23 cellular contexts compared by ENCODE assay signal in genomic region chr6:136228811-136229210, GRCh38. TPM values are rescaled to one million over a fixed set of nuclear protein-coding genes. Genes with fewer than 3 reads are reported as not detected.
A peak's percentile ranks its signal among the peaks of the same experiment; 100 is the strongest.
DNase-seq lines count a peak whose midpoint lies in the region; ATAC-seq and TF ChIP-seq lines count a peak whose summit lies in the region.
"Had no signal": no experiment of that assay in that cellular context is flagged by ENCODE, and none has a peak within 500 bp of the region (broad histone marks: within the 10 kb centered on the region; RNA-seq: fewer than 3 reads in every experiment).

No MANE protein-coding gene starts in this region.

- intact Hi-C loops in OCI-LY7 (cut with micrococcal nuclease; ENCODE audit: unreplicated experiment) (loop anchor here (5.0 to 10.0 kb wide), 4 partner anchors 88 to 777 kb away; no protein-coding TSS in a partner anchor), upper lobe of right lung (cut with DNase I) (no loop called here), colonic mucosa (cut with DNase I) (loop anchor here (5.0 to 10.0 kb wide), 3 partner anchors 692 to 774 kb away; no protein-coding TSS in a partner anchor)

- peaks cover 0 to 5% of the 10 kb centered on the region in 2 donors for H3K9me3 Mint-ChIP-seq in stimulated activated naive CD8-positive, alpha-beta T cell treated with anti-CD3 and anti-CD28 coated beads, Interleukin-15, amount 100 ng/mL, for 72 hours
- H3K9me3 Mint-ChIP-seq: activated naive CD4-positive, alpha-beta T cell treated with anti-CD3 and anti-CD28 coated beads, Interleukin-2, amount 50 U/mL, for 24 hours; neural progenitor cell had no signal

- H4K20me1 ChIP-seq in OCI-LY7 (ENCODE audit: insufficient read depth, low read length), result no peaks in the 10 kb centered on the region

- no peak overlapping the region for H3K4me3 Mint-ChIP-seq in stimulated activated naive CD8-positive, alpha-beta T cell treated with anti-CD3 and anti-CD28 coated beads, Interleukin-15, amount 100 ng/mL, for 72 hours
- H3K4me3 Mint-ChIP-seq: activated CD4-positive, alpha-beta memory T cell treated with anti-CD3 and anti-CD28 coated beads, Interleukin-2, amount 10 ng/mL, durations not matched to agents 7 days and 5 days; activated naive CD4-positive, alpha-beta T cell treated with anti-CD3 and anti-CD28 coated beads, Interleukin-2, amount 50 U/mL, for 24 hours; activated T-cell treated with anti-CD3 and anti-CD28 coated beads, Interleukin-2, amount 50 U/mL, for 24 hours; neural progenitor cell had no signal

- no peaks in the 10 kb centered on the region for H3K9me3 ChIP-seq in OCI-LY7 (ENCODE audit: low read length)
- H3K9me3 ChIP-seq in upper lobe of right lung, result no peaks in the 10 kb centered on the region
- H3K9me3 ChIP-seq in colonic mucosa, result no peaks in the 10 kb centered on the region
- H3K9me3 ChIP-seq: esophagus squamous epithelium, psoas muscle, transverse colon had no signal

- H3K4me1 Mint-ChIP-seq in stimulated activated naive CD8-positive, alpha-beta T cell treated with anti-CD3 and anti-CD28 coated beads, Interleukin-15, amount 100 ng/mL, for 72 hours, result peaks cover 14% of the 10 kb centered on the region
- H3K4me1 Mint-ChIP-seq: neural progenitor cell had no signal

- H3K4me1 ChIP-seq in OCI-LY7 (ENCODE audit: insufficient read depth, low read length, poor library complexity, severe bottlenecking) (peaks cover 14% of the 10 kb centered on the region), upper lobe of right lung (peaks cover 5% of the 10 kb centered on the region), colonic mucosa (no peaks in the 10 kb centered on the region)
- H3K4me1 ChIP-seq: neural progenitor cell had no signal

- H3K79me2 ChIP-seq in OCI-LY7 (ENCODE audit: insufficient read depth, low read depth, low read length), result no peaks in the 10 kb centered on the region

- H3K27ac ChIP-seq in OCI-LY7 (ENCODE audit: low read depth, low read length, poor library complexity, severe bottlenecking) (no peak overlapping the region), upper lobe of right lung (no peak overlapping the region), colonic mucosa (no peak overlapping the region)
- H3K27ac ChIP-seq: esophagus squamous epithelium, neural progenitor cell, psoas muscle, transverse colon had no signal

- no peak overlapping the region for H3K27ac Mint-ChIP-seq in stimulated activated naive CD8-positive, alpha-beta T cell treated with anti-CD3 and anti-CD28 coated beads, Interleukin-15, amount 100 ng/mL, for 72 hours
- H3K27ac Mint-ChIP-seq: activated CD4-positive, alpha-beta memory T cell treated with anti-CD3 and anti-CD28 coated beads, Interleukin-2, amount 10 ng/mL, durations not matched to agents 7 days and 5 days; activated naive CD4-positive, alpha-beta T cell treated with anti-CD3 and anti-CD28 coated beads, Interleukin-2, amount 50 U/mL, for 24 hours; activated T-cell treated with anti-CD3 and anti-CD28 coated beads, Interleukin-2, amount 50 U/mL, for 24 hours had no signal

- TF ChIP-seq CTCF in OCI-LY7 (conservative IDR thresholded peaks at IDR 0.05; ENCODE audit: low read length) (no peak), upper lobe of right lung (IDR thresholded peaks at IDR 0.05) (no peak), colonic mucosa (IDR thresholded peaks at IDR 0.05) (no peak)

- ATAC-seq in GM19351 (IDR thresholded peaks at IDR 0.05; ENCODE audit: unreplicated experiment), result peak; percentile 42
- ATAC-seq in HG03442 (IDR thresholded peaks at IDR 0.05; ENCODE audit: unreplicated experiment), result peak; percentile 45
- peak; percentile 54 for ATAC-seq in upper lobe of right lung
- no peak for ATAC-seq in stimulated activated naive CD8-positive, alpha-beta T cell treated with anti-CD3 and anti-CD28 coated beads, Interleukin-15, amount 100 ng/mL, for 72 hours
- ATAC-seq: left lobe of liver; psoas muscle; stimulated activated naive CD8-positive, alpha-beta T cell treated with anti-CD3 and anti-CD28 coated beads, Interleukin-15, Interleukin-2, amounts not matched to agents 100 U/mL and 50 U/mL, for 24 hours had no signal

- H3K4me2 ChIP-seq in OCI-LY7 (ENCODE audit: low read length), result peak overlapping the region; percentile 46
- H3K4me2 ChIP-seq: neural progenitor cell had no signal

- no peaks in the 10 kb centered on the region for H3K27me3 Mint-ChIP-seq in stimulated activated naive CD8-positive, alpha-beta T cell treated with anti-CD3 and anti-CD28 coated beads, Interleukin-15, amount 100 ng/mL, for 72 hours
- H3K27me3 Mint-ChIP-seq: activated CD4-positive, alpha-beta memory T cell treated with anti-CD3 and anti-CD28 coated beads, Interleukin-2, amount 10 ng/mL, durations not matched to agents 7 days and 5 days; activated naive CD4-positive, alpha-beta T cell treated with anti-CD3 and anti-CD28 coated beads, Interleukin-2, amount 50 U/mL, for 24 hours; activated T-cell treated with anti-CD3 and anti-CD28 coated beads, Interleukin-2, amount 50 U/mL, for 24 hours had no signal

- no TSS peak for BruUV-seq in OCI-LY7 (replicated peaks; lab: Mats Ljungman, UMichigan)

- CTCF ChIA-PET in OCI-LY7 (lab: Charles Lee; ENCODE audit: unreplicated experiment), result no interaction called here

- H3K36me3 ChIP-seq in OCI-LY7 (ENCODE audit: insufficient read depth, low read length), result peaks cover 44% of the 10 kb centered on the region
- no peaks in the 10 kb centered on the region for H3K36me3 ChIP-seq in upper lobe of right lung
- H3K36me3 ChIP-seq in colonic mucosa, result no peaks in the 10 kb centered on the region
- H3K36me3 ChIP-seq: esophagus squamous epithelium, neural progenitor cell, transverse colon had no signal

- H3K4me3 ChIP-seq in OCI-LY7 (ENCODE audit: low read depth, low read length, poor library complexity, severe bottlenecking), result no peak overlapping the region
- no peak overlapping the region for H3K4me3 ChIP-seq in upper lobe of right lung
- no peak overlapping the region for H3K4me3 ChIP-seq in colonic mucosa
- H3K4me3 ChIP-seq: esophagus squamous epithelium, neural progenitor cell, psoas muscle, transverse colon had no signal

- H3K27me3 ChIP-seq in upper lobe of right lung (no peaks in the 10 kb centered on the region), colonic mucosa (no peaks in the 10 kb centered on the region)
- H3K27me3 ChIP-seq: esophagus squamous epithelium, neural progenitor cell, transverse colon had no signal

- H3K9ac ChIP-seq in colonic mucosa (ENCODE audit: low read depth in 2 of 2, low read length in 2 of 2), result no peak overlapping the region
- H3K9ac ChIP-seq: neural progenitor cell had no signal

- DNase-seq in OCI-LY7 (ENCODE audit: low spot score) (peak; percentile 40), upper lobe of right lung (no peak), NCI-H2029 (lab: John Stamatoyannopoulos, UW) (no peak), colonic mucosa (no peak)
- no peak for DNase-seq in stimulated activated naive CD8-positive, alpha-beta T cell treated with anti-CD3 and anti-CD28 coated beads, Interleukin-15, amount 100 ng/mL, for 72 hours
- DNase-seq: activated CD4-positive, alpha-beta memory T cell treated with anti-CD3 and anti-CD28 coated beads, Interleukin-2, amount 10 ng/mL, durations not matched to agents 7 days and 5 days; activated T-cell treated with anti-CD3 and anti-CD28 coated beads, Interleukin-2, amount 50 U/mL, for 24 hours; Calu3; effector memory CD4-positive, alpha-beta T cell; esophagus squamous epithelium; NCI-H1092; NCI-H510A; psoas muscle; SHP77; stimulated activated CD4-positive, alpha-beta T cell treated with anti-CD3 and anti-CD28 coated beads, Interleukin-2, amount 100 ng/mL, for 24 hours; stimulated activated naive CD8-positive, alpha-beta T cell treated with anti-CD3 and anti-CD28 coated beads, Interleukin-15, Interleukin-2, amounts not matched to agents 100 U/mL and 50 U/mL, for 24 hours; T-helper 2 cell; transverse colon had no signal

- POLR2A ChIA-PET in OCI-LY7 (lab: Charles Lee), result interaction anchor here (0.6 kb wide), 1 partner anchor 12 kb away, joined by 3 read pairs; no protein-coding TSS in a partner anchor

- H2AFZ ChIP-seq in OCI-LY7 (ENCODE audit: low read length), result no peak overlapping the region
- H2AFZ ChIP-seq: neural progenitor cell had no signal

- H3K9me2 ChIP-seq in OCI-LY7 (ENCODE audit: insufficient read depth, low read length), result no peaks in the 10 kb centered on the region

RNA-seq across cellular contexts. Expression of gene MTFR2, which starts 21.3 kb away (rescaled TPM):
- 9.3 and 10.4 TPM in 2 replicates for total RNA-seq in OCI-LY7 (2014; rRNA removed; shearing (Covaris generic))
- total RNA-seq in OCI-LY7 (2022) (26.6 and 32.9 TPM in 2 replicates), upper lobe of right lung (1.4 TPM), colonic mucosa (1 to 10 TPM; 2.2 to 9.8 TPM)
- total RNA-seq: left lobe of liver had no signal
